In genomic region chr3:25789209-25789595, GRCh38 we compare ENCODE assay signal across 8 cellular contexts. TPM values are rescaled to one million over a fixed set of nuclear protein-coding genes. Genes with fewer than 3 reads are reported as not detected.
A peak's percentile ranks its signal among the peaks of the same experiment; 100 is the strongest.
DNase-seq lines count a peak whose midpoint lies in the region; ATAC-seq and TF ChIP-seq lines count a peak whose summit lies in the region.

No MANE protein-coding gene starts in this region.

- H3K36me3 ChIP-seq in ascending aorta, result no peaks in the 10 kb centered on the region
- peaks cover 0 to 5% (median 0%) of the 10 kb centered on the region in 4 donors for H3K36me3 ChIP-seq in right lobe of liver
- H3K36me3 ChIP-seq in tibial artery, result peaks cover 0 to 5% (median 0%) of the 10 kb centered on the region in 3 donors

- H3K27me3 ChIP-seq in ascending aorta (no peaks in the 10 kb centered on the region), right lobe of liver (no peaks in the 10 kb centered on the region), tibial artery (no peaks in the 10 kb centered on the region)

- H3K9me3 Mint-ChIP-seq in activated T-cell treated with anti-CD3 and anti-CD28 coated beads, Interleukin-2, amount 50 U/mL, for 24 hours, result no peaks in the 10 kb centered on the region

- H3K9me3 ChIP-seq in ascending aorta, result no peaks in the 10 kb centered on the region
- H3K9me3 ChIP-seq in right lobe of liver, result no peaks in the 10 kb centered on the region
- H3K9me3 ChIP-seq in tibial artery, result no peaks in the 10 kb centered on the region

- TF ChIP-seq CTCF in ascending aorta (IDR thresholded peaks at IDR 0.05) (no peak), right lobe of liver (IDR thresholded peaks at IDR 0.05) (no peak), tibial artery (IDR thresholded peaks at IDR 0.05) (no peak)

- 14% methylated on average over 2 of the region's 2 CpGs for WGBS in right lobe of liver (ENCODE audit: insufficient coverage, low coverage, low lambda C conversion rate, missing lambda C conversion rate)

- peak overlapping the region; percentile 98 for H3K27ac Mint-ChIP-seq in activated T-cell treated with anti-CD3 and anti-CD28 coated beads, Interleukin-2, amount 50 U/mL, for 24 hours

- peaks cover 61% of the 10 kb centered on the region for H3K4me1 Mint-ChIP-seq in activated T-cell treated with anti-CD3 and anti-CD28 coated beads, Interleukin-2, amount 50 U/mL, for 24 hours (ENCODE audit: low read depth)

- no peak for ATAC-seq in right lobe of liver

- H3K4me3 ChIP-seq in ascending aorta (peak overlapping the region; percentile 68 to 69), right lobe of liver (peak overlapping the region; percentile 65 to 76 (median 68)), tibial artery (peak overlapping the region; percentile 58 to 64)

- no peak for DNase-seq in activated T-cell treated with anti-CD3 and anti-CD28 coated beads, Interleukin-2, amount 50 U/mL, for 24 hours
- DNase-seq in activated T-cell treated with anti-CD3 and anti-CD28 coated beads, Interleukin-2, amount 50 U/mL, for 48 hours, result no peak
- DNase-seq in ascending aorta (ENCODE audit: low spot score in 2 of 2) (no peak), right lobe of liver (no peak), tibial artery (no peak), T-helper 9 cell (no peak), posterior cingulate gyrus (no peak), NCI-H526 (lab: John Stamatoyannopoulos, UW) (no peak)

- H3K4me1 ChIP-seq in ascending aorta (peaks cover 0 to 8% of the 10 kb centered on the region in 2 donors), right lobe of liver (peaks cover 0 to 18% (median 3%) of the 10 kb centered on the region in 4 donors), tibial artery (peaks cover 0 to 17% (median 4%) of the 10 kb centered on the region in 4 donors)

- H3K27me3 Mint-ChIP-seq in activated T-cell treated with anti-CD3 and anti-CD28 coated beads, Interleukin-2, amount 50 U/mL, for 24 hours, result no peaks in the 10 kb centered on the region

- peaks cover 37% of the 10 kb centered on the region for H3K36me3 Mint-ChIP-seq in activated T-cell treated with anti-CD3 and anti-CD28 coated beads, Interleukin-2, amount 50 U/mL, for 24 hours (ENCODE audit: low read depth)

- TF ChIP-seq POLR2A in right lobe of liver (IDR thresholded peaks at IDR 0.05), result no peak

- peak overlapping the region; percentile 83 to 85 for H3K27ac ChIP-seq in ascending aorta
- peak overlapping the region; percentile 76 to 94 (median 80) for H3K27ac ChIP-seq in right lobe of liver
- H3K27ac ChIP-seq in tibial artery, result peak overlapping the region; percentile 80 to 83

- intact Hi-C loops in ascending aorta (cut with DNase I), result loop anchor here (10.0 kb wide), 1 partner anchor 316 kb away; no protein-coding TSS in a partner anchor
- intact Hi-C loops in right lobe of liver (cut with DNase I), result no loop called here
- intact Hi-C loops in tibial artery (cut with DNase I; ENCODE audit: low total_unique reads), result no loop called here
- intact Hi-C loops in posterior cingulate gyrus (cut with DNase I), result no loop called here

- peak overlapping the region; percentile 92 for H3K4me3 Mint-ChIP-seq in activated T-cell treated with anti-CD3 and anti-CD28 coated beads, Interleukin-2, amount 50 U/mL, for 24 hours

RNA-seq across cellular contexts. Expression of gene OXSM, which starts 0.7 kb away (rescaled TPM):
- total RNA-seq in ascending aorta (not detected), right lobe of liver (10 to 100 TPM; 12.5 to 16.8 (median 15.6) TPM)

RNA-seq across cellular contexts. Expression of gene NGLY1, which starts 6.0 kb away (rescaled TPM):
- total RNA-seq in ascending aorta (16.3 TPM), right lobe of liver (10 to 100 TPM; 20.8 to 53.1 (median 21.4) TPM)

Comparison
In these comparisons a context has a peak if more than half of its experiments do, and no peak if none do; other contexts are left out.
1. RNA of gene OXSM, which starts 0.7 kb away (total RNA-seq): 12.5 to 16.8 TPM in right lobe of liver; not detected in ascending aorta (single experiment); every median in the first group is over 10 times any median in the second.
2. Peak in every context shown above with its lines, with median percentiles within 50 percentile points of each other: H3K27ac ChIP-seq and H3K4me3 ChIP-seq.